Comparison of ENCODE assay signal across 20 cellular contexts in the genomic region with DNA sequence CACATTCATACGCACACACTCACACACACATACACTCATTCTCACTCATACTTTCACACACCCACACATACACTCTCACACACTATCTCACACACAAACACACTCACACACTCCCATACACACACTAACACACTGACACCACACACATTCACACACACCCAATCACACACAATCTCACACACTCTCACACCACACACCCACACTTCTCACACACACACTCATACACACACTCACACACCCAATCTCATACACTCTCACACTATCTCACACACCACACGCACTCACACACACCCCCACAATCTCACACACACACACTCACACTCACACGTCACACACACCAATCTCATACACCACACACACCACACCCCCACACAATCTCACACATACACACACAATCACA.
"Had no signal": no experiment of that assay in that cellular context is flagged by ENCODE, and none has a peak within 500 bp of the region (broad histone marks: within the 10 kb centered on the region; RNA-seq: fewer than 3 reads in every experiment).

No MANE protein-coding gene starts in this region.

- H3K9me3 ChIP-seq: MG63, SJSA1 had no signal

- H3K4me3 ChIP-seq: MG63, SJSA1, SK-N-MC had no signal

- H3K27me3 ChIP-seq: MG63 had no signal

- H3K27ac ChIP-seq: SJSA1, SK-N-MC had no signal

- H3K36me3 ChIP-seq: MG63, SJSA1 had no signal

- H3K4me1 ChIP-seq: SJSA1 had no signal

- FAIRE-seq: RCC 7860 had no signal

- DNase-seq: Karpas-422, KG1, MG63, NCI-H1092, NCI-H1105 treated with DMSO at 0.1 percent for 48 hours, NCI-H1417 treated with DMSO at 0.1 percent for 48 hours, NCI-H146, NCI-H1694 treated with DMSO at 0.1 percent for 48 hours, NCI-H1930, NCI-H2081, NCI-H2107, NCI-H2227 treated with DMSO at 0.1 percent for 48 hours, NCI-H524 treated with DMSO at 0.1 percent for 48 hours, NCI-H774, Right ventricle myocardium superior, RPMI8226, SIG-M5 had no signal
